In genomic region chr5:132677682-132678400, GRCh38 we compare ENCODE assay signal across 25 cellular contexts. TPM values are rescaled to one million over a fixed set of nuclear protein-coding genes. Genes with fewer than 3 reads are reported as not detected.
DNase-seq lines count a peak whose midpoint lies in the region; ATAC-seq and TF ChIP-seq lines count a peak whose summit lies in the region.
"Had no signal": no experiment of that assay in that cellular context is flagged by ENCODE, and none has a peak within 500 bp of the region (broad histone marks: within the 10 kb centered on the region; RNA-seq: fewer than 3 reads in every experiment).

No MANE protein-coding gene starts in this region.

- no peaks in the 10 kb centered on the region for H3K79me2 ChIP-seq in PC-3 (ENCODE audit: low read length)
- no peaks in the 10 kb centered on the region for H3K79me2 ChIP-seq in smooth muscle cell (ENCODE audit: low read depth)
- H3K79me2 ChIP-seq: parathyroid adenoma had no signal

- no peaks in the 10 kb centered on the region for H3K36me3 ChIP-seq in H7 (replicated peaks; ENCODE audit: control insufficient read depth, insufficient read depth, low read length)
- H3K36me3 ChIP-seq in PC-3 (ENCODE audit: low read depth, low read length) = no peaks in the 10 kb centered on the region
- H3K36me3 ChIP-seq in smooth muscle cell (ENCODE audit: low read depth) = no peaks in the 10 kb centered on the region

- no peak overlapping the region for H2AFZ ChIP-seq in PC-3 (ENCODE audit: low read length)
- no peak overlapping the region for H2AFZ ChIP-seq in smooth muscle cell (ENCODE audit: low read depth)
- H2AFZ ChIP-seq: parathyroid adenoma had no signal

- H4K20me1 ChIP-seq in PC-3 (ENCODE audit: low read length) = no peaks in the 10 kb centered on the region
- H4K20me1 ChIP-seq in smooth muscle cell (ENCODE audit: low read depth) = no peaks in the 10 kb centered on the region

- ATAC-seq in PC-3 (no peak), HG03175 (IDR thresholded peaks at IDR 0.05; ENCODE audit: unreplicated experiment) (no peak), GM18519 (IDR thresholded peaks at IDR 0.05; ENCODE audit: low FRiP score, unreplicated experiment) (no peak)
- ATAC-seq: left lobe of liver had no signal

- BruUV-seq in PC-3 (replicated peaks; lab: Mats Ljungman, UMichigan) = no TSS peak

- H3K4me1 ChIP-seq in PC-3 (ENCODE audit: insufficient read depth, low read length) = peaks cover 42% of the 10 kb centered on the region
- H3K4me1 ChIP-seq in smooth muscle cell (ENCODE audit: low read depth) = peaks cover 6% of the 10 kb centered on the region
- H3K4me1 ChIP-seq: parathyroid adenoma, testis had no signal

- H3K9ac ChIP-seq in PC-3 (ENCODE audit: low read length) (no peak overlapping the region), smooth muscle cell (ENCODE audit: low read depth) (no peak overlapping the region)
- H3K9ac ChIP-seq: parathyroid adenoma had no signal

- no peaks in the 10 kb centered on the region for H3K27me3 ChIP-seq in H7 (ENCODE audit: control insufficient read depth, insufficient read depth, low read length)
- H3K27me3 ChIP-seq in PC-3 (ENCODE audit: low read length) = no peaks in the 10 kb centered on the region
- no peaks in the 10 kb centered on the region for H3K27me3 ChIP-seq in smooth muscle cell (ENCODE audit: low read depth)
- H3K27me3 ChIP-seq: testis had no signal

- no peak overlapping the region for H3K27ac ChIP-seq in PC-3 (ENCODE audit: low read length)
- H3K27ac ChIP-seq in smooth muscle cell (ENCODE audit: low read depth) = peak overlapping the region; percentile 20
- H3K27ac ChIP-seq: parathyroid adenoma, testis had no signal

- TF ChIP-seq CTCF in PC-3 (conservative IDR thresholded peaks at IDR 0.05; ENCODE audit: low read depth, low read length) (no peak), fibroblast of villous mesenchyme (IDR thresholded peaks at IDR 0.05; ENCODE audit: insufficient read depth, low read depth, low read length) (no peak), smooth muscle cell (IDR thresholded peaks at IDR 0.05; ENCODE audit: borderline replicate concordance, insufficient read depth, poor library complexity, severe bottlenecking) (no peak)

- DNase-seq in H7 = peak; percentile 13
- DNase-seq in PC-3 = no peak
- peak; percentile 16 for DNase-seq in fibroblast of villous mesenchyme (ENCODE audit: low read depth)
- DNase-seq in smooth muscle cell (lab: John Stamatoyannopoulos, UW; ENCODE audit: unreplicated experiment) = no peak
- no peak for DNase-seq in SHP77 (lab: John Stamatoyannopoulos, UW)
- DNase-seq: activated CD4-positive, alpha-beta memory T cell treated with anti-CD3 and anti-CD28 coated beads, Interleukin-2, amount 10 ng/mL, durations not matched to agents 7 days and 5 days; activated CD4-positive, CD25-positive, alpha-beta regulatory T cell treated with anti-CD3 and anti-CD28 coated beads, Interleukin-2, amount 50 U/mL, for 72 hours; activated CD8-positive, alpha-beta memory T cell treated with anti-CD3 and anti-CD28 coated beads, Interleukin-2, amount 50 U/mL, for 4 hours; activated naive CD4-positive, alpha-beta T cell treated with anti-CD3 and anti-CD28 coated beads, Interleukin-2, amount 50 U/mL, for 16 hours; DMS79 treated with DMSO at 0.1 percent for 48 hours; GF-D8; NCI-H1436 treated with DMSO at 0.1 percent for 48 hours; NCI-H446; NCI-H82; nephron progenitor cell; RPMI8226; stimulated activated CD8-positive, alpha-beta memory T cell treated with anti-CD3 and anti-CD28 coated beads, Interleukin-4, amount 100 ng/mL, for 48 hours had no signal

- H3K4me2 ChIP-seq in PC-3 (ENCODE audit: low read length) = peak overlapping the region; percentile 15; the same call in 1 of the 2 replicates
- no peak overlapping the region for H3K4me2 ChIP-seq in smooth muscle cell

- H3F3A ChIP-seq in PC-3 (ENCODE audit: low read length, unreplicated experiment) (no peaks in the 10 kb centered on the region), smooth muscle cell (ENCODE audit: low read depth) (no peaks in the 10 kb centered on the region)

- intact Hi-C loops in PC-3 (cut with micrococcal nuclease) = loop anchor here (1.0 kb wide), 1 partner anchor 86 kb away; no protein-coding TSS in a partner anchor

- POLR2A ChIA-PET in PC-3 (lab: Charles Lee; ENCODE audit: unreplicated experiment) = no interaction called here

- CTCF ChIA-PET in PC-3 (lab: Charles Lee) = interaction anchor here (0.6 to 1.0 kb wide), 2 partner anchors 86 to 121 kb away, joined by 3 read pairs; partner anchors contain the start of gene RAD50

- H3K9me3 ChIP-seq in PC-3 (ENCODE audit: low read length) (no peaks in the 10 kb centered on the region), smooth muscle cell (replicated peaks; ENCODE audit: low read depth) (no peaks in the 10 kb centered on the region)
- H3K9me3 ChIP-seq: testis had no signal

- 84% methylated on average over 15 of the region's 15 CpGs for WGBS in smooth muscle cell (ENCODE audit: low lambda C conversion rate)

- H3K4me3 ChIP-seq in H7 (ENCODE audit: insufficient read depth, low read depth, low read length) (no peak overlapping the region), PC-3 (ENCODE audit: low read length) (no peak overlapping the region), fibroblast of villous mesenchyme (ENCODE audit: low read depth, low read length) (no peak overlapping the region), smooth muscle cell (no peak overlapping the region)
- H3K4me3 ChIP-seq: testis had no signal

- H3K9me2 ChIP-seq in PC-3 (replicated peaks; ENCODE audit: low read length) = no peaks in the 10 kb centered on the region

RNA-seq across cellular contexts. Expression of gene IL4, which starts 4.1 kb away (rescaled TPM):
- total RNA-seq in H7 (2014; rRNA removed; shearing (Covaris generic)) = not detected in 2 replicates
- not detected in 2 replicates for total RNA-seq in PC-3 (2014; rRNA removed)
- total RNA-seq in fibroblast of villous mesenchyme = not detected in 2 replicates
- not detected in 2 replicates for total RNA-seq in smooth muscle cell
- polyA plus RNA-seq in smooth muscle cell = not detected in 2 replicates
- total RNA-seq: endothelial cell of umbilical vein, left lobe of liver, right cardiac atrium, testis had no signal
- polyA plus RNA-seq: endothelial cell of umbilical vein, IgD-negative memory B cell, right cardiac atrium had no signal

RNA-seq across cellular contexts. Expression of gene IL13, which starts 19.9 kb away (rescaled TPM):
- not detected in 2 replicates for total RNA-seq in H7 (2014; rRNA removed; shearing (Covaris generic))
- total RNA-seq in PC-3 (2014; rRNA removed) = not detected in 2 replicates
- total RNA-seq in fibroblast of villous mesenchyme = not detected in 2 replicates
- 0.18 and 0.63 TPM in 2 replicates for total RNA-seq in smooth muscle cell
- 0.70 TPM in 1 of 2 replicates, not detected in the other for polyA plus RNA-seq in smooth muscle cell
- total RNA-seq: endothelial cell of umbilical vein, left lobe of liver, right cardiac atrium had no signal
- polyA plus RNA-seq: IgD-negative memory B cell, right cardiac atrium had no signal

RNA-seq across cellular contexts. Expression of gene KIF3A, which starts 59.5 kb away (rescaled TPM):
- 2.7 and 3.2 TPM in 2 replicates for total RNA-seq in H7 (2014; rRNA removed; shearing (Covaris generic))
- total RNA-seq in PC-3 (2014; rRNA removed) (5.7 and 9.5 TPM in 2 replicates), fibroblast of villous mesenchyme (9.7 and 13.0 TPM in 2 replicates), smooth muscle cell (16.0 and 21.4 TPM in 2 replicates)
- polyA plus RNA-seq in smooth muscle cell = 12.6 and 18.4 TPM in 2 replicates

Comparison
In these comparisons a context has a peak if more than half of its experiments do, and no peak if none do; other contexts are left out.
1. DNase-seq: peak in H7 (single experiment) and fibroblast of villous mesenchyme (single experiment); none in PC-3 (single experiment), smooth muscle cell (single experiment) and SHP77 (0 of 2).